In the genomic region with DNA sequence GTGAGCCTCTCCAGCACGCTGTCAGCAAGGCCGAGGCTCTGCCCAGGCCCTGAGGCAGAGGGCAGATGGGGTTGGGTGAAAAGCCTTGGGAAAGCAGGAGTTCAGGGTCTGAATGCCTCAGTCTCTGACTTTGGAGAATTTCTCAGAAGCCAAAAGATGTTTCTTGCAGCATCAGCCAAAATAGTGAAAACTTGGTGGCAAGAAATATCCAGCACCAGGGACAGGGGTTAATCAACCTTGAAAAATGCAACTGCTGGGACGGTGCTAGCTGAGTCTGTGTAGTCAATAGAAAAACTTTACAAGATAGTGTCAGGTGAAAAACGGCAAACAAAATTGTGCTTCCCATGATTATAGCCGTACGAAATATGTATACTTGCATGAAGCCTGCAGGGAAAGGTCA, we compare ENCODE assay signal across 30 cellular contexts. TPM values are rescaled to one million over a fixed set of nuclear protein-coding genes. Genes with fewer than 3 reads are reported as not detected.
DNase-seq lines count a peak whose midpoint lies in the region; ATAC-seq, FAIRE-seq and TF ChIP-seq lines count a peak whose summit lies in the region.
"Had no signal": no experiment of that assay in that cellular context is flagged by ENCODE, and none has a peak within 500 bp of the region (broad histone marks: within the 10 kb centered on the region; RNA-seq: fewer than 3 reads in every experiment).

No MANE protein-coding gene starts in this region.

- in situ Hi-C loops in GM23248 (cut with MboI): no loop called here

- CTCF ChIA-PET in A549 (lab: Yijun Ruan, JAX): interaction anchor here (1.3 to 3.7 kb wide), 2 partner anchors 88 to 94 kb away, joined by 3 to 14 read pairs; no protein-coding TSS in a partner anchor

- H3K9ac ChIP-seq in GM23248 (no peak overlapping the region), adipocyte (ENCODE audit: low read length) (no peak overlapping the region)

- H2AFZ ChIP-seq in GM23248: no peak overlapping the region
- H2AFZ ChIP-seq: PC-9 had no signal

- H3K4me2 ChIP-seq in A549: no peak overlapping the region
- no peak overlapping the region for H3K4me2 ChIP-seq in GM23248 (ENCODE audit: unreplicated experiment)
- H3K4me2 ChIP-seq: PC-9 had no signal

- H4K20me1 ChIP-seq in GM23248 (ENCODE audit: insufficient read depth): no peaks in the 10 kb centered on the region

- peaks cover 16% of the 10 kb centered on the region for H3K4me1 Mint-ChIP-seq in glutamatergic neuron (ENCODE audit: low read depth, unreplicated experiment)
- H3K4me1 Mint-ChIP-seq in CD14-positive monocyte: peaks cover 2% of the 10 kb centered on the region
- H3K4me1 Mint-ChIP-seq in activated T-helper 17 cell treated with anti-CD3 and anti-CD28 coated beads, Interleukin-2, amount 50 U/mL, for 72 hours: no peaks in the 10 kb centered on the region
- H3K4me1 Mint-ChIP-seq: B cell had no signal

- H3K4me3 ChIP-seq in A549 (no peak overlapping the region), GM23248 (no peak overlapping the region), adipocyte (ENCODE audit: low read length) (no peak overlapping the region)
- H3K4me3 ChIP-seq: MG63, PC-9 had no signal

- DNase-seq in A549 (ENCODE audit: low read depth in 1 of 2, low spot score in 1 of 2): no peak
- DNase-seq in GM23248: peak; percentile 8
- peak; percentile 13 for DNase-seq in adipocyte (ENCODE audit: low read depth)
- DNase-seq in glutamatergic neuron: peak; percentile 31
- no peak for DNase-seq in germinal center (ENCODE audit: low spot score)
- no peak for DNase-seq in CD14-positive monocyte (ENCODE audit: low spot score)
- no peak for DNase-seq in dermis blood vessel endothelial cell
- DNase-seq: CD8-positive, alpha-beta memory T cell; DMS 273 treated with DMSO at 0.1 percent for 48 hours; DMS79; EL; GF-D8; KG1; MG63; NCI-H1105 treated with DMSO at 0.1 percent for 48 hours; NCI-H146; NCI-H2029; NCI-H526 treated with DMSO at 0.1 percent for 48 hours; PC-9; SIG-M5 had no signal

- H3K36me3 ChIP-seq in GM23248 (ENCODE audit: low read depth) (no peaks in the 10 kb centered on the region), adipocyte (ENCODE audit: control insufficient read depth, insufficient read depth, low read length, severe bottlenecking) (no peaks in the 10 kb centered on the region)
- H3K36me3 ChIP-seq: MG63 had no signal

- intact Hi-C loops in CD14-positive monocyte (cut with micrococcal nuclease): no loop called here

- 46% methylated on average over 6 of the region's 6 CpGs for WGBS in A549 (ENCODE audit: missing lambda C conversion rate)
- WGBS in GM23248 (ENCODE audit: low coverage in 1 of 2, low lambda C conversion rate in 2 of 2, missing lambda C conversion rate in 2 of 2), 2 experiments: 35 to 39% methylated on average over 6 of the region's 6 CpGs

- POLR2A ChIA-PET in A549 (lab: Yijun Ruan, JAX): no interaction called here

- no peak for TF ChIP-seq RAD21 in A549 (conservative IDR thresholded peaks at IDR 0.05 in 1 of 2, IDR thresholded peaks at IDR 0.05 in 1 of 2)

- no peaks in the 10 kb centered on the region for H3K36me3 Mint-ChIP-seq in glutamatergic neuron (ENCODE audit: unreplicated experiment)
- no peaks in the 10 kb centered on the region for H3K36me3 Mint-ChIP-seq in CD14-positive monocyte
- no peaks in the 10 kb centered on the region for H3K36me3 Mint-ChIP-seq in activated T-helper 17 cell treated with anti-CD3 and anti-CD28 coated beads, Interleukin-2, amount 50 U/mL, for 72 hours (ENCODE audit: low read depth)
- H3K36me3 Mint-ChIP-seq: CD8-positive, alpha-beta memory T cell had no signal

- H3K27me3 Mint-ChIP-seq in glutamatergic neuron (ENCODE audit: unreplicated experiment) (peaks cover 19% of the 10 kb centered on the region), CD14-positive monocyte (ENCODE audit: low read depth in 3 of 3) (peaks cover 50 to 68% (median 51%) of the 10 kb centered on the region in 3 donors)
- H3K27me3 Mint-ChIP-seq in activated T-helper 17 cell treated with anti-CD3 and anti-CD28 coated beads, Interleukin-2, amount 50 U/mL, for 72 hours: peaks cover 46% of the 10 kb centered on the region

- no peak for ATAC-seq in A549
- ATAC-seq in activated T-helper 17 cell treated with anti-CD3 and anti-CD28 coated beads, Interleukin-2, amount 50 U/mL, for 72 hours (replicated peaks): no peak
- ATAC-seq: HCT116 had no signal

- H3K9me2 ChIP-seq in GM23248 (ENCODE audit: insufficient read depth): no peaks in the 10 kb centered on the region

- no peaks in the 10 kb centered on the region for H3K4me1 ChIP-seq in A549
- H3K4me1 ChIP-seq in GM23248 (ENCODE audit: insufficient read depth): no peaks in the 10 kb centered on the region
- H3K4me1 ChIP-seq in adipocyte (ENCODE audit: control insufficient read depth, insufficient read depth, low read length): no peaks in the 10 kb centered on the region

- TF ChIP-seq CTCF in A549 (IDR thresholded peaks at IDR 0.05) (no peak), glutamatergic neuron (IDR thresholded peaks at IDR 0.05; ENCODE audit: partially characterized antibody, unreplicated experiment) (no peak), CD14-positive monocyte (IDR thresholded peaks at IDR 0.05) (no peak)

- H3K27ac ChIP-seq in A549: no peak overlapping the region
- no peak overlapping the region for H3K27ac ChIP-seq in GM23248
- H3K27ac ChIP-seq: C4-2B, PC-9, RWPE1 had no signal

- no peak for TF ChIP-seq EP300 in A549 (IDR thresholded peaks at IDR 0.05)

- FAIRE-seq in A549 (lab: Jason Lieb, UNC): no peak
- FAIRE-seq: GM12891 had no signal

- no peaks in the 10 kb centered on the region for H3F3A ChIP-seq in GM23248 (ENCODE audit: insufficient read depth)

- no peaks in the 10 kb centered on the region for H3K9me3 ChIP-seq in A549
- H3K9me3 ChIP-seq in GM23248 (ENCODE audit: low read depth): no peaks in the 10 kb centered on the region
- no peaks in the 10 kb centered on the region for H3K9me3 ChIP-seq in adipocyte (ENCODE audit: control insufficient read depth, low read length)
- H3K9me3 ChIP-seq: MG63 had no signal

- H3K27ac Mint-ChIP-seq in glutamatergic neuron (ENCODE audit: unreplicated experiment): no peak overlapping the region
- no peak overlapping the region for H3K27ac Mint-ChIP-seq in CD14-positive monocyte
- no peak overlapping the region for H3K27ac Mint-ChIP-seq in activated T-helper 17 cell treated with anti-CD3 and anti-CD28 coated beads, Interleukin-2, amount 50 U/mL, for 72 hours
- H3K27ac Mint-ChIP-seq: B cell; CD8-positive, alpha-beta memory T cell had no signal

- TF ChIP-seq POLR2A in A549 (IDR thresholded peaks at IDR 0.05; ENCODE audit: low read length): no peak

- peaks cover 46% of the 10 kb centered on the region for H3K27me3 ChIP-seq in GM23248 (replicated peaks; ENCODE audit: insufficient read depth)
- H3K27me3 ChIP-seq in adipocyte (replicated peaks; ENCODE audit: control insufficient read depth, insufficient read depth, low read length): peaks cover 71% of the 10 kb centered on the region

- H3K4me3 Mint-ChIP-seq in glutamatergic neuron (ENCODE audit: unreplicated experiment) (no peak overlapping the region), CD14-positive monocyte (peak overlapping the region in 1 of 2 donors; percentile 31)
- no peak overlapping the region for H3K4me3 Mint-ChIP-seq in activated T-helper 17 cell treated with anti-CD3 and anti-CD28 coated beads, Interleukin-2, amount 50 U/mL, for 72 hours
- H3K4me3 Mint-ChIP-seq: B cell; CD8-positive, alpha-beta memory T cell had no signal

- H3K9me3 Mint-ChIP-seq in glutamatergic neuron (ENCODE audit: unreplicated experiment): no peaks in the 10 kb centered on the region
- H3K9me3 Mint-ChIP-seq in CD14-positive monocyte: peaks cover 0 to 6% (median 0%) of the 10 kb centered on the region in 7 donors
- H3K9me3 Mint-ChIP-seq in activated T-helper 17 cell treated with anti-CD3 and anti-CD28 coated beads, Interleukin-2, amount 50 U/mL, for 72 hours: no peaks in the 10 kb centered on the region
- H3K9me3 Mint-ChIP-seq: CD8-positive, alpha-beta memory T cell had no signal

- no peaks in the 10 kb centered on the region for H3K79me2 ChIP-seq in GM23248 (ENCODE audit: insufficient read depth)

TF ChIP-seq in A549, 52 proteins besides CTCF, POLR2A, EP300 and RAD21 (continues in another document):
- TF ChIP-seq ZC3H11A (IDR thresholded peaks at IDR 0.05): no peak
- no peak for TF ChIP-seq RNF2 (IDR thresholded peaks at IDR 0.05; ENCODE audit: borderline replicate concordance, low read depth)
- TF ChIP-seq MAFK (IDR thresholded peaks at IDR 0.05; ENCODE audit: partially characterized antibody): peak; percentile 3
- no peak for TF ChIP-seq CEBPB (IDR thresholded peaks at IDR 0.05)

RNA-seq across cellular contexts. Expression of gene ABCC8, which starts 1.4 kb away (rescaled TPM):
- 2.0 and 2.5 TPM in 2 replicates for polyA plus RNA-seq in A549 (2011; rRNA removed)
- 1.4 and 1.8 TPM in 2 replicates for polyA plus RNA-seq in A549 (2012; cell fraction: cytosol; rRNA removed)
- 14.3 and 15.4 TPM in 2 replicates for polyA plus RNA-seq in A549 (2012; cell fraction: nucleus; rRNA removed)
- 1.1 to 1.3 TPM (median 1.2 TPM) in 3 replicates for polyA plus RNA-seq in A549 (2017; fragmentation: RNase III; extraction: RNeasy Plus Mini Kit Qiagen cat#74134 plus additional on column Dnase treatment)
- 6.5 and 8.8 TPM in 2 replicates for polyA minus RNA-seq in A549 (2011; rRNA and poly(A)+ RNA removed)
- not detected in 2 replicates for total RNA-seq in GM23248 (2014; rRNA removed; shearing (Covaris generic))
- not detected in 2 replicates for polyA plus RNA-seq in GM23248 (2016; fragmentation: Nextera tagmentation; extraction: Ambion mirVana)
- 5.7 TPM for total RNA-seq in glutamatergic neuron (ENCODE audit: unreplicated experiment)
- not detected for polyA plus RNA-seq in CD14-positive monocyte
- not detected for total RNA-seq in activated T-helper 17 cell treated with anti-CD3 and anti-CD28 coated beads, Interleukin-2, amount 50 U/mL, for 72 hours
- total RNA-seq in dermis blood vessel endothelial cell: not detected in 2 replicates
- total RNA-seq: A673; CD8-positive, alpha-beta memory T cell; H4; HT1080; NCI-H460; PC-9 had no signal
- polyA plus RNA-seq: CD8-positive, alpha-beta memory T cell had no signal

Comparison
In these comparisons a context has a peak if more than half of its experiments do, and no peak if none do; other contexts are left out.
1. DNase-seq: peak in GM23248 (single experiment), adipocyte (single experiment) and glutamatergic neuron (single experiment); none in A549 (0 of 2), germinal center (single experiment), CD14-positive monocyte (single experiment) and dermis blood vessel endothelial cell (single experiment).